Comparison of ENCODE assay signal across 25 cellular contexts in genomic region chr5:41275813-41276512, GRCh38.
A peak's percentile ranks its signal among the peaks of the same experiment; 100 is the strongest.
DNase-seq lines count a peak whose midpoint lies in the region; ATAC-seq and TF ChIP-seq lines count a peak whose summit lies in the region.
"Had no signal": no experiment of that assay in that cellular context is flagged by ENCODE, and none has a peak within 500 bp of the region (broad histone marks: within the 10 kb centered on the region; RNA-seq: fewer than 3 reads in every experiment).

No MANE protein-coding gene starts in this region.

- peak overlapping the region; percentile 77 for H3K27ac ChIP-seq in OCI-LY3 (ENCODE audit: low read length)
- H3K27ac ChIP-seq: cardiac muscle cell, HL-60, psoas muscle, SJCRH30, vagina had no signal

- no peaks in the 10 kb centered on the region for H3K27me3 Mint-ChIP-seq in activated naive CD4-positive, alpha-beta T cell treated with anti-CD3 and anti-CD28 coated beads, Interleukin-2, amount 10 ng/mL, durations not matched to agents 7 days and 5 days
- H3K27me3 Mint-ChIP-seq: activated naive CD8-positive, alpha-beta T cell treated with anti-CD3 and anti-CD28 coated beads, Interleukin-2, amount 10 ng/mL, durations not matched to agents 7 days and 5 days; effector memory CD8-positive, alpha-beta T cell; naive thymus-derived CD8-positive, alpha-beta T cell; stimulated activated naive CD8-positive, alpha-beta T cell treated with anti-CD3 and anti-CD28 coated beads, Interleukin-15, amount 100 ng/mL, for 72 hours had no signal

- H3K79me2 ChIP-seq in OCI-LY3 (ENCODE audit: low read length) = no peaks in the 10 kb centered on the region

- peak overlapping the region; percentile 42; the same call in 1 of the 2 replicates for H3K9ac ChIP-seq in OCI-LY3 (ENCODE audit: low read length)

- no peaks in the 10 kb centered on the region for H3K4me1 Mint-ChIP-seq in activated naive CD4-positive, alpha-beta T cell treated with anti-CD3 and anti-CD28 coated beads, Interleukin-2, amount 10 ng/mL, durations not matched to agents 7 days and 5 days
- H3K4me1 Mint-ChIP-seq: activated naive CD8-positive, alpha-beta T cell treated with anti-CD3 and anti-CD28 coated beads, Interleukin-2, amount 10 ng/mL, durations not matched to agents 7 days and 5 days; H9; naive thymus-derived CD8-positive, alpha-beta T cell; stimulated activated naive CD8-positive, alpha-beta T cell treated with anti-CD3 and anti-CD28 coated beads, Interleukin-15, amount 100 ng/mL, for 72 hours had no signal

- no peak for DNase-seq in MG63
- no peak for DNase-seq in erythroblast (lab: John Stamatoyannopoulos, UW)
- no peak for DNase-seq in activated naive CD4-positive, alpha-beta T cell treated with anti-CD3 and anti-CD28 coated beads, Interleukin-2, amount 10 ng/mL, durations not matched to agents 7 days and 5 days
- DNase-seq: activated CD4-positive, alpha-beta T cell treated with anti-CD3 and anti-CD28 coated beads for 48 hours; activated naive CD8-positive, alpha-beta T cell treated with anti-CD3 and anti-CD28 coated beads, Interleukin-2, amount 10 ng/mL, durations not matched to agents 7 days and 5 days; activated T-cell treated with anti-CD3 and anti-CD28 coated beads, Interleukin-2, amount 50 U/mL, for 4 hours; COR-L47; effector memory CD8-positive, alpha-beta T cell; H9; Karpas-422; naive thymus-derived CD8-positive, alpha-beta T cell; NCI-H1417 treated with DMSO at 0.1 percent for 48 hours; NCI-H446 treated with DMSO at 0.1 percent for 48 hours; psoas muscle; SJCRH30; stimulated activated naive CD8-positive, alpha-beta T cell treated with anti-CD3 and anti-CD28 coated beads, Interleukin-15, amount 100 ng/mL, for 72 hours; T1000 had no signal

- CTCF ChIA-PET in activated naive CD4-positive, alpha-beta T cell treated with anti-CD3 and anti-CD28 coated beads, Interleukin-2, amount 10 ng/mL, durations not matched to agents 7 days and 5 days (lab: Charles Lee) = no interaction called here

- peak; percentile 79 for ATAC-seq in GM18870 (IDR thresholded peaks at IDR 0.05; ENCODE audit: unreplicated experiment)
- peak; percentile 48 for ATAC-seq in GM21576 (IDR thresholded peaks at IDR 0.05; ENCODE audit: unreplicated experiment)
- peak; percentile 81 for ATAC-seq in HG02973 (IDR thresholded peaks at IDR 0.05; ENCODE audit: unreplicated experiment)
- ATAC-seq in HG03025 (IDR thresholded peaks at IDR 0.05; ENCODE audit: low FRiP score, unreplicated experiment) = no peak
- ATAC-seq: activated T-cell treated with anti-CD3 and anti-CD28 coated beads, Interleukin-2, amount 50 U/mL, for 4 hours; effector memory CD8-positive, alpha-beta T cell; naive thymus-derived CD8-positive, alpha-beta T cell; psoas muscle; stimulated activated naive CD8-positive, alpha-beta T cell treated with anti-CD3 and anti-CD28 coated beads, Interleukin-15, amount 100 ng/mL, for 72 hours had no signal

- H3K4me3 ChIP-seq in OCI-LY3 (ENCODE audit: low read length) = peak overlapping the region; percentile 50
- no peak overlapping the region for H3K4me3 ChIP-seq in MG63
- H3K4me3 ChIP-seq: cardiac muscle cell, psoas muscle, SJCRH30, vagina had no signal

- H2AFZ ChIP-seq in OCI-LY3 (ENCODE audit: low read depth, low read length) = peak overlapping the region; percentile 17; the same call in 1 of the 2 replicates

- H3K27ac Mint-ChIP-seq in activated naive CD4-positive, alpha-beta T cell treated with anti-CD3 and anti-CD28 coated beads, Interleukin-2, amount 10 ng/mL, durations not matched to agents 7 days and 5 days = no peak overlapping the region
- H3K27ac Mint-ChIP-seq: activated naive CD8-positive, alpha-beta T cell treated with anti-CD3 and anti-CD28 coated beads, Interleukin-2, amount 10 ng/mL, durations not matched to agents 7 days and 5 days; effector memory CD8-positive, alpha-beta T cell; H9; naive thymus-derived CD8-positive, alpha-beta T cell; stimulated activated naive CD8-positive, alpha-beta T cell treated with anti-CD3 and anti-CD28 coated beads, Interleukin-15, amount 100 ng/mL, for 72 hours had no signal

- H3K36me3 Mint-ChIP-seq in activated naive CD4-positive, alpha-beta T cell treated with anti-CD3 and anti-CD28 coated beads, Interleukin-2, amount 10 ng/mL, durations not matched to agents 7 days and 5 days = no peaks in the 10 kb centered on the region
- H3K36me3 Mint-ChIP-seq: activated naive CD8-positive, alpha-beta T cell treated with anti-CD3 and anti-CD28 coated beads, Interleukin-2, amount 10 ng/mL, durations not matched to agents 7 days and 5 days; naive thymus-derived CD8-positive, alpha-beta T cell had no signal

- peaks cover 16% of the 10 kb centered on the region; the same call in 1 of the 2 replicates for H3K27me3 ChIP-seq in OCI-LY3 (ENCODE audit: low read depth, low read length)
- no peaks in the 10 kb centered on the region for H3K27me3 ChIP-seq in MG63
- H3K27me3 ChIP-seq: cardiac muscle cell, SJCRH30, vagina had no signal

- no peaks in the 10 kb centered on the region for H3K36me3 ChIP-seq in OCI-LY3 (replicated peaks; ENCODE audit: low read depth, low read length)
- no peaks in the 10 kb centered on the region for H3K36me3 ChIP-seq in MG63
- H3K36me3 ChIP-seq: cardiac muscle cell, SJCRH30, vagina had no signal

- TF ChIP-seq CTCF in OCI-LY3 (IDR thresholded peaks at IDR 0.05; ENCODE audit: low read depth, low read length) = no peak

- H3K9me3 Mint-ChIP-seq in activated naive CD4-positive, alpha-beta T cell treated with anti-CD3 and anti-CD28 coated beads, Interleukin-2, amount 10 ng/mL, durations not matched to agents 7 days and 5 days = no peaks in the 10 kb centered on the region
- H3K9me3 Mint-ChIP-seq: activated naive CD8-positive, alpha-beta T cell treated with anti-CD3 and anti-CD28 coated beads, Interleukin-2, amount 10 ng/mL, durations not matched to agents 7 days and 5 days; activated T-cell treated with anti-CD3 and anti-CD28 coated beads, Interleukin-2, amount 50 U/mL, for 4 hours; H9; naive thymus-derived CD8-positive, alpha-beta T cell; stimulated activated naive CD8-positive, alpha-beta T cell treated with anti-CD3 and anti-CD28 coated beads, Interleukin-15, amount 100 ng/mL, for 72 hours had no signal

- H4K20me1 ChIP-seq in OCI-LY3 (ENCODE audit: insufficient read depth, low read length) = no peaks in the 10 kb centered on the region

- H3K4me3 Mint-ChIP-seq in activated naive CD4-positive, alpha-beta T cell treated with anti-CD3 and anti-CD28 coated beads, Interleukin-2, amount 10 ng/mL, durations not matched to agents 7 days and 5 days = no peak overlapping the region
- H3K4me3 Mint-ChIP-seq: activated naive CD8-positive, alpha-beta T cell treated with anti-CD3 and anti-CD28 coated beads, Interleukin-2, amount 10 ng/mL, durations not matched to agents 7 days and 5 days; activated T-cell treated with anti-CD3 and anti-CD28 coated beads, Interleukin-2, amount 50 U/mL, for 4 hours; effector memory CD8-positive, alpha-beta T cell; H9; naive thymus-derived CD8-positive, alpha-beta T cell; stimulated activated naive CD8-positive, alpha-beta T cell treated with anti-CD3 and anti-CD28 coated beads, Interleukin-15, amount 100 ng/mL, for 72 hours had no signal

- H3K4me1 ChIP-seq in OCI-LY3 (ENCODE audit: low read length) = peaks cover 50% of the 10 kb centered on the region
- H3K4me1 ChIP-seq: psoas muscle, SJCRH30 had no signal

- no peaks in the 10 kb centered on the region for H3K9me3 ChIP-seq in OCI-LY3 (ENCODE audit: insufficient read depth, low read length)
- H3K9me3 ChIP-seq in MG63 = no peaks in the 10 kb centered on the region
- H3K9me3 ChIP-seq: psoas muscle, SJCRH30, vagina had no signal

- no peak for TF ChIP-seq POLR2A in erythroblast (IDR thresholded peaks at IDR 0.05; ENCODE audit: low read length)

- H3K4me2 ChIP-seq in OCI-LY3 (ENCODE audit: low read length) = peak overlapping the region; percentile 82
